In the genomic region with DNA sequence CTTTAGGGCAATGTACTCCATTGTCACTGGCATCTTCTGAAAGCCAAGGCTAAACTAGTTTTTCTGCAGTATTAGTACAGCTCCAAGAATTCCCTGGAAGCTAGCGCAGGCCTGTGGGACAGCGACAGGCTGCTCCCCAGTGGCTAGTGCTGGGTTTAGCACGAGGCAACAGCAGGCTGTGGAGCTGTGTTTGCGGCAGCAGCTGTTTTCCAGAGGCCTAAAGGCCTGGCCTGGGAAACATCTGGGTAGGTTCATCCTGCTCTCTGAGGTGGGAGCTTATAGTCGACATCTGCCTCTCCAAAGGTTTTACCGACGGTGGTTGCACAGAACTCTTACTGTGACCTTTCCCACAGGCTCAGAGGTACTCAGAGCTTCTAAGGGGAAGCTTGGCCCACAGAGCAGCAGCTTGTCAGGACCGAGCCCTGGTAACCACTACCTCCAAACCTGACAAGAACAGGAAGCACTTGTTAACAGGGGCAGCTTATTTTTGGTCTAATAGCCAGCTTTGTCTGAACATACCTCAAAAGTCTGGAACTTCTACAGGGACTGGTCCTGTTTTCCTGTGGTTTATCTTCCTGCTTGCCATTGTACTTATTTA, we compare ENCODE assay signal across 8 cellular contexts. TPM values are rescaled to one million over a fixed set of nuclear protein-coding genes. Genes with fewer than 3 reads are reported as not detected.
DNase-seq lines count a peak whose midpoint lies in the region; ATAC-seq, FAIRE-seq and TF ChIP-seq lines count a peak whose summit lies in the region.
"Had no signal": no experiment of that assay in that cellular context is flagged by ENCODE, and none has a peak within 500 bp of the region (broad histone marks: within the 10 kb centered on the region; RNA-seq: fewer than 3 reads in every experiment).

No MANE protein-coding gene starts in this region.

- H3F3A ChIP-seq in GM23338 (replicated peaks; ENCODE audit: low read depth) (peaks cover 13% of the 10 kb centered on the region; the same call in 1 of the 2 replicates), PC-9 (ENCODE audit: insufficient read depth, low read depth) (0 out of 2 replicates have a peak, but pooled peaks cover 3% of the 10 kb centered on the region)

- 67% methylated on average over 8 of the region's 8 CpGs for whole genome bisulfite sequencing in pancreas, 2 donors

- no TSS peak for BruUV-seq in PC-9 (replicated peaks; lab: Mats Ljungman, UMichigan)

- H3K4me1 Mint-ChIP-seq in GM23338 = peaks cover 20% of the 10 kb centered on the region; the same call in 2 of the 3 replicates
- H3K4me1 Mint-ChIP-seq in activated naive CD4-positive, alpha-beta T cell treated with anti-CD3 and anti-CD28 coated beads, Interleukin-2, amount 10 ng/mL, durations not matched to agents 7 days and 5 days = no peaks in the 10 kb centered on the region
- no peaks in the 10 kb centered on the region for H3K4me1 Mint-ChIP-seq in CD14-positive monocyte

- ATAC-seq in GM23338 = peak; percentile 88
- peak; percentile 40 to 70 (median 58) for ATAC-seq in pancreas

- FAIRE-seq in pancreas (lab: Jason Lieb, UNC) = no peak

- H3K4me2 ChIP-seq in GM23338 = no peak overlapping the region
- H3K4me2 ChIP-seq in PC-9 = no peak overlapping the region

- intact Hi-C loops in PC-9 (cut with micrococcal nuclease; ENCODE audit: unreplicated experiment) (loop anchor here (1.0 kb wide), 1 partner anchor 222 kb away; no protein-coding TSS in a partner anchor), pancreas (cut with DNase I) (no loop called here), CD14-positive monocyte (cut with micrococcal nuclease) (no loop called here)

- H3K4me3 ChIP-seq in GM23338 = no peak overlapping the region
- H3K4me3 ChIP-seq in PC-9 = no peak overlapping the region
- no peak overlapping the region for H3K4me3 ChIP-seq in pancreas
- H3K4me3 ChIP-seq: right lobe of liver had no signal

- H3K4me3 Mint-ChIP-seq in GM23338 = no peak overlapping the region
- no peak overlapping the region for H3K4me3 Mint-ChIP-seq in activated naive CD4-positive, alpha-beta T cell treated with anti-CD3 and anti-CD28 coated beads, Interleukin-2, amount 10 ng/mL, durations not matched to agents 7 days and 5 days
- no peak overlapping the region for H3K4me3 Mint-ChIP-seq in CD14-positive monocyte

- H3K9me2 ChIP-seq in GM23338 (ENCODE audit: insufficient read depth) (no peaks in the 10 kb centered on the region), PC-9 (ENCODE audit: insufficient read depth) (no peaks in the 10 kb centered on the region)

- CTCF ChIA-PET in PC-9 (lab: Charles Lee) = interaction anchor here (0.6 kb wide), 2 partner anchors 56 to 342 kb away, joined by 3 to 12 read pairs; no protein-coding TSS in a partner anchor
- CTCF ChIA-PET in activated naive CD4-positive, alpha-beta T cell treated with anti-CD3 and anti-CD28 coated beads, Interleukin-2, amount 10 ng/mL, durations not matched to agents 7 days and 5 days (lab: Charles Lee) = interaction anchor here (0.6 kb wide), 1 partner anchor 20 kb away, joined by 3 read pairs; no protein-coding TSS in a partner anchor

- 0 out of 2 replicates have a peak, but pooled peaks cover 7% of the 10 kb centered on the region for H3K36me3 ChIP-seq in GM23338 (ENCODE audit: insufficient read depth)
- 0 out of 2 replicates have a peak, but pooled peaks cover 3% of the 10 kb centered on the region for H3K36me3 ChIP-seq in PC-9 (ENCODE audit: low read depth)
- peaks cover 0 to 24% (median 0%) of the 10 kb centered on the region in 3 donors for H3K36me3 ChIP-seq in pancreas

- DNase-seq in GM23338 (ENCODE audit: low spot score) (peak; percentile 82), PC-9 (peak in 1 of 2 experiments; percentile 23), fibroblast of peridontal ligament (ENCODE audit: extremely low read depth) (peak; percentile 24), pancreas (no peak), NCI-H1436 treated with DMSO at 0.1 percent for 48 hours (lab: John Stamatoyannopoulos, UW) (no peak), CD14-positive monocyte (ENCODE audit: low spot score) (no peak)
- no peak for DNase-seq in activated naive CD4-positive, alpha-beta T cell treated with anti-CD3 and anti-CD28 coated beads, Interleukin-2, amount 10 ng/mL, durations not matched to agents 7 days and 5 days
- DNase-seq: right lobe of liver had no signal

- H3K4me1 ChIP-seq in GM23338 (ENCODE audit: insufficient read depth) (peaks cover 9% of the 10 kb centered on the region), PC-9 (replicated peaks; ENCODE audit: insufficient read depth) (no peaks in the 10 kb centered on the region), pancreas (no peaks in the 10 kb centered on the region)

- H3K27me3 ChIP-seq in GM23338 (ENCODE audit: insufficient read depth) (no peaks in the 10 kb centered on the region), PC-9 (ENCODE audit: insufficient read depth, low read depth) (no peaks in the 10 kb centered on the region), pancreas (no peaks in the 10 kb centered on the region)
- H3K27me3 ChIP-seq: right lobe of liver had no signal

- no peaks in the 10 kb centered on the region for H3K9me3 ChIP-seq in PC-9 (ENCODE audit: insufficient read depth, low read depth)
- H3K9me3 ChIP-seq in pancreas = no peaks in the 10 kb centered on the region
- H3K9me3 ChIP-seq: right lobe of liver had no signal

- no peak overlapping the region; the same call in 1 of the 2 replicates for H3K27ac Mint-ChIP-seq in GM23338
- no peak overlapping the region for H3K27ac Mint-ChIP-seq in activated naive CD4-positive, alpha-beta T cell treated with anti-CD3 and anti-CD28 coated beads, Interleukin-2, amount 10 ng/mL, durations not matched to agents 7 days and 5 days
- H3K27ac Mint-ChIP-seq in CD14-positive monocyte = no peak overlapping the region

- H3K27ac ChIP-seq in GM23338 (ENCODE audit: low read depth) = 0 out of 2 replicates have a peak overlapping the region, but pooled peaks have one; percentile 73
- no peak overlapping the region for H3K27ac ChIP-seq in PC-9
- no peak overlapping the region for H3K27ac ChIP-seq in pancreas
- H3K27ac ChIP-seq: right lobe of liver had no signal

- H3K79me2 ChIP-seq in GM23338 (replicated peaks; ENCODE audit: insufficient read depth) (no peaks in the 10 kb centered on the region), PC-9 (ENCODE audit: low read depth) (no peaks in the 10 kb centered on the region)

- TF ChIP-seq CTCF in GM23338 (conservative IDR thresholded peaks at IDR 0.05; ENCODE audit: low read depth in 2 of 2) (peak; percentile 60 to 86), PC-9 (conservative IDR thresholded peaks at IDR 0.05) (0 out of 2 replicates have a peak, but pooled peaks have one; percentile 17), pancreas (IDR thresholded peaks at IDR 0.05) (no peak), CD14-positive monocyte (IDR thresholded peaks at IDR 0.05) (no peak)

- POLR2A ChIA-PET in PC-9 (lab: Charles Lee; ENCODE audit: unreplicated experiment) = interaction anchor here (0.6 kb wide), 1 partner anchor 35 kb away, joined by 5 read pairs; no protein-coding TSS in a partner anchor

- H2AFZ ChIP-seq in GM23338 = no peak overlapping the region
- H2AFZ ChIP-seq in PC-9 = no peak overlapping the region

- peaks cover 13% of the 10 kb centered on the region for H3K27me3 Mint-ChIP-seq in GM23338 (ENCODE audit: insufficient read depth, low read depth, poor library complexity)
- H3K27me3 Mint-ChIP-seq in activated naive CD4-positive, alpha-beta T cell treated with anti-CD3 and anti-CD28 coated beads, Interleukin-2, amount 10 ng/mL, durations not matched to agents 7 days and 5 days = no peaks in the 10 kb centered on the region
- peaks cover 0 to 2% (median 0%) of the 10 kb centered on the region in 3 donors for H3K27me3 Mint-ChIP-seq in CD14-positive monocyte (ENCODE audit: low read depth in 3 of 3)

- peaks cover 25% of the 10 kb centered on the region for H3K36me3 Mint-ChIP-seq in GM23338 (ENCODE audit: low read depth)
- peaks cover 12% of the 10 kb centered on the region for H3K36me3 Mint-ChIP-seq in activated naive CD4-positive, alpha-beta T cell treated with anti-CD3 and anti-CD28 coated beads, Interleukin-2, amount 10 ng/mL, durations not matched to agents 7 days and 5 days
- H3K36me3 Mint-ChIP-seq in CD14-positive monocyte = peaks cover 21 to 36% of the 10 kb centered on the region in 2 donors

- H3K9me3 Mint-ChIP-seq in GM23338 = no peaks in the 10 kb centered on the region
- no peaks in the 10 kb centered on the region for H3K9me3 Mint-ChIP-seq in activated naive CD4-positive, alpha-beta T cell treated with anti-CD3 and anti-CD28 coated beads, Interleukin-2, amount 10 ng/mL, durations not matched to agents 7 days and 5 days
- H3K9me3 Mint-ChIP-seq in CD14-positive monocyte = no peaks in the 10 kb centered on the region

- H4K20me1 ChIP-seq in GM23338 (replicated peaks; ENCODE audit: insufficient read depth) (no peaks in the 10 kb centered on the region; the same call in 1 of the 2 replicates), PC-9 (ENCODE audit: insufficient read depth) (no peaks in the 10 kb centered on the region)

TF ChIP-seq in GM23338, 12 proteins besides CTCF, POLR2A, EP300 and RAD21 (continues in another document):
- no peak for TF ChIP-seq STAT1 (IDR thresholded peaks at IDR 0.05; ENCODE audit: unreplicated experiment)

RNA-seq across cellular contexts. Expression of gene CC2D1B, which starts 17.2 kb away (rescaled TPM):
- 11.3 and 13.1 TPM in 2 replicates for total RNA-seq in GM23338 (2014; rRNA removed; shearing (Covaris generic))
- 5.7 and 6.0 TPM in 2 replicates for polyA plus RNA-seq in GM23338 (2016; fragmentation: Nextera tagmentation; extraction: Ambion mirVana)
- 33.4 and 38.8 TPM in 2 replicates for total RNA-seq in PC-9 (2021)
- 10 to 100 TPM; 13.3 to 22.3 (median 14.1) TPM for total RNA-seq in pancreas
- polyA plus RNA-seq in pancreas = 10 to 100 TPM; 18.4 to 21.3 TPM
- 1 to 10 TPM; 1.7 to 2.4 TPM for polyA plus RNA-seq in CD14-positive monocyte

RNA-seq across cellular contexts. Expression of gene ORC1, which starts 55.4 kb away (rescaled TPM):
- total RNA-seq in GM23338 (2014; rRNA removed; shearing (Covaris generic)) = 54.4 and 55.0 TPM in 2 replicates
- polyA plus RNA-seq in GM23338 (2016; fragmentation: Nextera tagmentation; extraction: Ambion mirVana) = 13.0 and 15.1 TPM in 2 replicates
- 17.6 and 21.2 TPM in 2 replicates for total RNA-seq in PC-9 (2021)
- total RNA-seq in pancreas = under 1 TPM; 0.09 to 0.43 (median 0.29) TPM
- polyA plus RNA-seq in pancreas = under 1 TPM; 0.27 to 0.68 TPM
- polyA plus RNA-seq in CD14-positive monocyte = under 1 TPM in 1 of 2 donors, not detected in 1; 0.12 TPM

RNA-seq across cellular contexts. Expression of gene PRPF38A, which starts 55.6 kb away (rescaled TPM):
- 24.8 and 29.6 TPM in 2 replicates for total RNA-seq in GM23338 (2014; rRNA removed; shearing (Covaris generic))
- polyA plus RNA-seq in GM23338 (2016; fragmentation: Nextera tagmentation; extraction: Ambion mirVana) (33.7 and 40.3 TPM in 2 replicates), pancreas (10 to 100 TPM in 1 of 2 donors, 1 to 10 TPM in 1; 7.8 to 12.3 TPM), CD14-positive monocyte (10 to 100 TPM; 25.2 to 30.9 TPM)
- total RNA-seq in PC-9 (2021) (57.2 and 59.2 TPM in 2 replicates), pancreas (10 to 100 TPM; 12.3 to 25.6 (median 19.0) TPM)

Comparison
In these comparisons a context has a peak if more than half of its experiments do, and no peak if none do; other contexts are left out.
1. DNase-seq: peak in GM23338 (single experiment) and fibroblast of peridontal ligament (single experiment); none in pancreas (0 of 6), activated naive CD4-positive, alpha-beta T cell treated with anti-CD3 and anti-CD28 coated beads, Interleukin-2, amount 10 ng/mL, durations not matched to agents 7 days and 5 days (single experiment), NCI-H1436 treated with DMSO at 0.1 percent for 48 hours (single experiment) and CD14-positive monocyte (single experiment).
2. CTCF ChIP-seq: peak in GM23338 (2 of 2) and PC-9 (single experiment); none in pancreas (0 of 4) and CD14-positive monocyte (single experiment).
3. RNA of gene ORC1, which starts 55.4 kb away (total RNA-seq): 54.4 to 55.0 TPM in GM23338 and 17.6 to 21.2 TPM in PC-9; 0.09 to 0.43 TPM in pancreas; every median in the first group is over 10 times any median in the second.